In the genomic region with DNA sequence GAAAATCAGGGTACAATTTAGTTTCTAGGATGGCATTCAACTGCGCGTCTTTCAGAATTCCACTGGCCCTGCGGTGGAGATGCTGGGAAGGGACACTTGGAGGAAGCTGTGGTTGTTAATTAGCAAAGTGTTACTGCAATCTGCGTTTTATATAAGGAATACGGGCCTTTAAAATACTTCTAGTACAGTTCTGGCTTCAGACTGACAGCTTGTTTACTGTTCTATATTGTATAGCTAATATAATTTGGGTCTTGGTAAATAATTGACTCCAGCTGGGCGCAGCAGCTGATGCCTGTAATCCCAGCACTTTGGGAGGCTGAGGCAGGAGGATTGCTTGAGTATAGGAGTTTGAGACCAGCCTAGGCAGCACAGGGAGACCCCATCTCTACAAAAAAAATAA, we compare ENCODE assay signal across 1 cellular context.
TF ChIP-seq lines count a peak whose summit lies in the region.

No MANE protein-coding gene starts in this region.

TF ChIP-seq in GM23338, 12 proteins besides CTCF, POLR2A, EP300 and RAD21 (continued from another document):
- TF ChIP-seq, protein P1, sequence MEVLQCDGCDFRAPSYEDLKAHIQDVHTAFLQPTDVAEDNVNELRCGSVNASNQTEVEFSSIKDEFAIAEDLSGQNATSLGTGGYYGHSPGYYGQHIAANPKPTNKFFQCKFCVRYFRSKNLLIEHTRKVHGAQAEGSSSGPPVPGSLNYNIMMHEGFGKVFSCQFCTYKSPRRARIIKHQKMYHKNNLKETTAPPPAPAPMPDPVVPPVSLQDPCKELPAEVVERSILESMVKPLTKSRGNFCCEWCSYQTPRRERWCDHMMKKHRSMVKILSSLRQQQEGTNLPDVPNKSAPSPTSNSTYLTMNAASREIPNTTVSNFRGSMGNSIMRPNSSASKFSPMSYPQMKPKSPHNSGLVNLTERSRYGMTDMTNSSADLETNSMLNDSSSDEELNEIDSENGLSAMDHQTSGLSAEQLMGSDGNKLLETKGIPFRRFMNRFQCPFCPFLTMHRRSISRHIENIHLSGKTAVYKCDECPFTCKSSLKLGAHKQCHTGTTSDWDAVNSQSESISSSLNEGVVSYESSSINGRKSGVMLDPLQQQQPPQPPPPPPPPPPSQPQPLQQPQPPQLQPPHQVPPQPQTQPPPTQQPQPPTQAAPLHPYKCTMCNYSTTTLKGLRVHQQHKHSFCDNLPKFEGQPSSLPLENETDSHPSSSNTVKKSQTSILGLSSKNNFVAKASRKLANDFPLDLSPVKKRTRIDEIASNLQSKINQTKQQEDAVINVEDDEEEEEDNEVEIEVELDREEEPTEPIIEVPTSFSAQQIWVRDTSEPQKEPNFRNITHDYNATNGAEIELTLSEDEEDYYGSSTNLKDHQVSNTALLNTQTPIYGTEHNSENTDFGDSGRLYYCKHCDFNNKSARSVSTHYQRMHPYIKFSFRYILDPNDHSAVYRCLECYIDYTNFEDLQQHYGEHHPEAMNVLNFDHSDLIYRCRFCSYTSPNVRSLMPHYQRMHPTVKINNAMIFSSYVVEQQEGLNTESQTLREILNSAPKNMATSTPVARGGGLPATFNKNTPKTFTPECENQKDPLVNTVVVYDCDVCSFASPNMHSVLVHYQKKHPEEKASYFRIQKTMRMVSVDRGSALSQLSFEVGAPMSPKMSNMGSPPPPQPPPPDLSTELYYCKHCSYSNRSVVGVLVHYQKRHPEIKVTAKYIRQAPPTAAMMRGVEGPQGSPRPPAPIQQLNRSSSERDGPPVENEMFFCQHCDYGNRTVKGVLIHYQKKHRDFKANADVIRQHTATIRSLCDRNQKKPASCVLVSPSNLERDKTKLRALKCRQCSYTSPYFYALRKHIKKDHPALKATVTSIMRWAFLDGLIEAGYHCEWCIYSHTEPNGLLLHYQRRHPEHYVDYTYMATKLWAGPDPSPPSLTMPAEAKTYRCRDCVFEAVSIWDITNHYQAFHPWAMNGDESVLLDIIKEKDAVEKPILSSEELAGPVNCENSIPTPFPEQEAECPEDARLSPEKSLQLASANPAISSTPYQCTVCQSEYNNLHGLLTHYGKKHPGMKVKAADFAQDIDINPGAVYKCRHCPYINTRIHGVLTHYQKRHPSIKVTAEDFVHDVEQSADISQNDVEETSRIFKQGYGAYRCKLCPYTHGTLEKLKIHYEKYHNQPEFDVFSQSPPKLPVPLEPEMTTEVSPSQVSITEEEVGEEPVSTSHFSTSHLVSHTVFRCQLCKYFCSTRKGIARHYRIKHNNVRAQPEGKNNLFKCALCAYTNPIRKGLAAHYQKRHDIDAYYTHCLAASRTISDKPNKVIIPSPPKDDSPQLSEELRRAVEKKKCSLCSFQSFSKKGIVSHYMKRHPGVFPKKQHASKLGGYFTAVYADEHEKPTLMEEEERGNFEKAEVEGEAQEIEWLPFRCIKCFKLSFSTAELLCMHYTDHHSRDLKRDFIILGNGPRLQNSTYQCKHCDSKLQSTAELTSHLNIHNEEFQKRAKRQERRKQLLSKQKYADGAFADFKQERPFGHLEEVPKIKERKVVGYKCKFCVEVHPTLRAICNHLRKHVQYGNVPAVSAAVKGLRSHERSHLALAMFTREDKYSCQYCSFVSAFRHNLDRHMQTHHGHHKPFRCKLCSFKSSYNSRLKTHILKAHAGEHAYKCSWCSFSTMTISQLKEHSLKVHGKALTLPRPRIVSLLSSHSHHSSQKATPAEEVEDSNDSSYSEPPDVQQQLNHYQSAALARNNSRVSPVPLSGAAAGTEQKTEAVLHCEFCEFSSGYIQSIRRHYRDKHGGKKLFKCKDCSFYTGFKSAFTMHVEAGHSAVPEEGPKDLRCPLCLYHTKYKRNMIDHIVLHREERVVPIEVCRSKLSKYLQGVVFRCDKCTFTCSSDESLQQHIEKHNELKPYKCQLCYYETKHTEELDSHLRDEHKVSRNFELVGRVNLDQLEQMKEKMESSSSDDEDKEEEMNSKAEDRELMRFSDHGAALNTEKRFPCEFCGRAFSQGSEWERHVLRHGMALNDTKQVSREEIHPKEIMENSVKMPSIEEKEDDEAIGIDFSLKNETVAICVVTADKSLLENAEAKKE (CRISPR knock-in tag; IDR thresholded peaks at IDR 0.05) = no peak
- no peak for TF ChIP-seq ZNF114 (CRISPR knock-in tag; IDR thresholded peaks at IDR 0.05)
